ENCODE assay signal across 1 cellular context in the genomic region with DNA sequence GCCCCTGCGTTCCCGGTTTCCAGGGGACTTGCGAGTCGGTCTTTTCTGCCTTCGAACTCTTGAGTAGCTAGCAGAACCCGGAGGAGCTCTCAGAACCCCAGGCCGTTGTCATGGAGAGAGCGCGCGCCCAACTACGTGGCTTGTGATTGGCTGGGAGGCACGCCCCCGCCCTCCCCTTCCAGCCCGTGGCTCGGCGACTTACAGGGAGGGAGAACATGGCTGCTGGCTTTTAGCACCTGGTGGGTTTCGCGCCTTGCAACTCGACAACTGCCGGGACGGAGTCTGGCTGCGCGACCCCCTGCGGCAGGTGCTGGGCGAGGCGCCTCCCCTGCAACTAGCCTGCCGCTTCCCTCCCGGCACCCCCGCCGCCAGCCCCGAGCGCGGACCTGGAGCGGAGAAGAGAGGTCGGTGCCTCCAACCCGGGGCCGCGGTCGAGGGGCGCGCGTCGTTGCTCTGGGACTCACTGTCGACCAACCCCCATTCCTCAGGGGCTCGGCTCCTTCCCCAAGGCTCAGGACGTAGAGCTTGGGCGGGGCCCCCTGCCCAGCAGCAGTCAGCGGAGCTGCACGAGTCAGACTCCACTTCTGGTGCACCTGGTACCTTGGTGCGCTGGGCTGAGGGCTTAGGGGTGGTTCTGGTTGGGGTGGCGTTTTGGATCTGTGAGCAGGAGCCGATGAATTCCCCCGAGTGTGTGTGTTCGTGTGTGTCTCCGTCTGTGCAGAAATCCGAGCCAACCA.
TF ChIP-seq lines count a peak whose summit lies in the region.

No MANE protein-coding gene starts in this region.

TF ChIP-seq in HepG2, 621 proteins besides CTCF, POLR2A, EP300 and RAD21 (continued from another document and continues in another):
- TF ChIP-seq, protein P1, sequence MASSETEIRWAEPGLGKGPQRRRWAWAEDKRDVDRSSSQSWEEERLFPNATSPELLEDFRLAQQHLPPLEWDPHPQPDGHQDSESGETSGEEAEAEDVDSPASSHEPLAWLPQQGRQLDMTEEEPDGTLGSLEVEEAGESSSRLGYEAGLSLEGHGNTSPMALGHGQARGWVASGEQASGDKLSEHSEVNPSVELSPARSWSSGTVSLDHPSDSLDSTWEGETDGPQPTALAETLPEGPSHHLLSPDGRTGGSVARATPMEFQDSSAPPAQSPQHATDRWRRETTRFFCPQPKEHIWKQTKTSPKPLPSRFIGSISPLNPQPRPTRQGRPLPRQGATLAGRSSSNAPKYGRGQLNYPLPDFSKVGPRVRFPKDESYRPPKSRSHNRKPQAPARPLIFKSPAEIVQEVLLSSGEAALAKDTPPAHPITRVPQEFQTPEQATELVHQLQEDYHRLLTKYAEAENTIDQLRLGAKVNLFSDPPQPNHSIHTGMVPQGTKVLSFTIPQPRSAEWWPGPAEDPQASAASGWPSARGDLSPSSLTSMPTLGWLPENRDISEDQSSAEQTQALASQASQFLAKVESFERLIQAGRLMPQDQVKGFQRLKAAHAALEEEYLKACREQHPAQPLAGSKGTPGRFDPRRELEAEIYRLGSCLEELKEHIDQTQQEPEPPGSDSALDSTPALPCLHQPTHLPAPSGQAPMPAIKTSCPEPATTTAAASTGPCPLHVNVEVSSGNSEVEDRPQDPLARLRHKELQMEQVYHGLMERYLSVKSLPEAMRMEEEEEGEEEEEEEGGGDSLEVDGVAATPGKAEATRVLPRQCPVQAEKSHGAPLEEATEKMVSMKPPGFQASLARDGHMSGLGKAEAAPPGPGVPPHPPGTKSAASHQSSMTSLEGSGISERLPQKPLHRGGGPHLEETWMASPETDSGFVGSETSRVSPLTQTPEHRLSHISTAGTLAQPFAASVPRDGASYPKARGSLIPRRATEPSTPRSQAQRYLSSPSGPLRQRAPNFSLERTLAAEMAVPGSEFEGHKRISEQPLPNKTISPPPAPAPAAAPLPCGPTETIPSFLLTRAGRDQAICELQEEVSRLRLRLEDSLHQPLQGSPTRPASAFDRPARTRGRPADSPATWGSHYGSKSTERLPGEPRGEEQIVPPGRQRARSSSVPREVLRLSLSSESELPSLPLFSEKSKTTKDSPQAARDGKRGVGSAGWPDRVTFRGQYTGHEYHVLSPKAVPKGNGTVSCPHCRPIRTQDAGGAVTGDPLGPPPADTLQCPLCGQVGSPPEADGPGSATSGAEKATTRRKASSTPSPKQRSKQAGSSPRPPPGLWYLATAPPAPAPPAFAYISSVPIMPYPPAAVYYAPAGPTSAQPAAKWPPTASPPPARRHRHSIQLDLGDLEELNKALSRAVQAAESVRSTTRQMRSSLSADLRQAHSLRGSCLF (CRISPR knock-in tag; IDR thresholded peaks at IDR 0.05; ENCODE audit: borderline replicate concordance), result peak; percentile 94; the same call in 1 of the 2 replicates
- 0 out of 2 replicates have a peak, but pooled peaks have one; percentile 87 for TF ChIP-seq ZNF773 (CRISPR knock-in tag; IDR thresholded peaks at IDR 0.05; ENCODE audit: borderline replicate concordance)
- TF ChIP-seq, protein P2, sequence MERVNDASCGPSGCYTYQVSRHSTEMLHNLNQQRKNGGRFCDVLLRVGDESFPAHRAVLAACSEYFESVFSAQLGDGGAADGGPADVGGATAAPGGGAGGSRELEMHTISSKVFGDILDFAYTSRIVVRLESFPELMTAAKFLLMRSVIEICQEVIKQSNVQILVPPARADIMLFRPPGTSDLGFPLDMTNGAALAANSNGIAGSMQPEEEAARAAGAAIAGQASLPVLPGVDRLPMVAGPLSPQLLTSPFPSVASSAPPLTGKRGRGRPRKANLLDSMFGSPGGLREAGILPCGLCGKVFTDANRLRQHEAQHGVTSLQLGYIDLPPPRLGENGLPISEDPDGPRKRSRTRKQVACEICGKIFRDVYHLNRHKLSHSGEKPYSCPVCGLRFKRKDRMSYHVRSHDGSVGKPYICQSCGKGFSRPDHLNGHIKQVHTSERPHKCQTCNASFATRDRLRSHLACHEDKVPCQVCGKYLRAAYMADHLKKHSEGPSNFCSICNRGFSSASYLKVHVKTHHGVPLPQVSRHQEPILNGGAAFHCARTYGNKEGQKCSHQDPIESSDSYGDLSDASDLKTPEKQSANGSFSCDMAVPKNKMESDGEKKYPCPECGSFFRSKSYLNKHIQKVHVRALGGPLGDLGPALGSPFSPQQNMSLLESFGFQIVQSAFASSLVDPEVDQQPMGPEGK (CRISPR knock-in tag; IDR thresholded peaks at IDR 0.05), result peak; percentile 80
- TF ChIP-seq BRD4 (CRISPR knock-in tag; IDR thresholded peaks at IDR 0.05), result peak; percentile 89
- TF ChIP-seq CEBPB (IDR thresholded peaks at IDR 0.05; ENCODE audit: borderline replicate concordance, low read depth, low read length), result no peak
- TF ChIP-seq RBM39 (IDR thresholded peaks at IDR 0.05; ENCODE audit: low read depth, low read length, poor library complexity, severe bottlenecking), result peak; percentile 86
- TF ChIP-seq JUNB (CRISPR knock-in tag; IDR thresholded peaks at IDR 0.05; ENCODE audit: borderline replicate concordance), result 0 out of 2 replicates have a peak, but pooled peaks have one; percentile 4
- peak; percentile 74; the same call in 1 of the 2 replicates for TF ChIP-seq PRMT3 (CRISPR knock-in tag; IDR thresholded peaks at IDR 0.05; ENCODE audit: borderline replicate concordance, low read depth)
- TF ChIP-seq, protein P3, sequence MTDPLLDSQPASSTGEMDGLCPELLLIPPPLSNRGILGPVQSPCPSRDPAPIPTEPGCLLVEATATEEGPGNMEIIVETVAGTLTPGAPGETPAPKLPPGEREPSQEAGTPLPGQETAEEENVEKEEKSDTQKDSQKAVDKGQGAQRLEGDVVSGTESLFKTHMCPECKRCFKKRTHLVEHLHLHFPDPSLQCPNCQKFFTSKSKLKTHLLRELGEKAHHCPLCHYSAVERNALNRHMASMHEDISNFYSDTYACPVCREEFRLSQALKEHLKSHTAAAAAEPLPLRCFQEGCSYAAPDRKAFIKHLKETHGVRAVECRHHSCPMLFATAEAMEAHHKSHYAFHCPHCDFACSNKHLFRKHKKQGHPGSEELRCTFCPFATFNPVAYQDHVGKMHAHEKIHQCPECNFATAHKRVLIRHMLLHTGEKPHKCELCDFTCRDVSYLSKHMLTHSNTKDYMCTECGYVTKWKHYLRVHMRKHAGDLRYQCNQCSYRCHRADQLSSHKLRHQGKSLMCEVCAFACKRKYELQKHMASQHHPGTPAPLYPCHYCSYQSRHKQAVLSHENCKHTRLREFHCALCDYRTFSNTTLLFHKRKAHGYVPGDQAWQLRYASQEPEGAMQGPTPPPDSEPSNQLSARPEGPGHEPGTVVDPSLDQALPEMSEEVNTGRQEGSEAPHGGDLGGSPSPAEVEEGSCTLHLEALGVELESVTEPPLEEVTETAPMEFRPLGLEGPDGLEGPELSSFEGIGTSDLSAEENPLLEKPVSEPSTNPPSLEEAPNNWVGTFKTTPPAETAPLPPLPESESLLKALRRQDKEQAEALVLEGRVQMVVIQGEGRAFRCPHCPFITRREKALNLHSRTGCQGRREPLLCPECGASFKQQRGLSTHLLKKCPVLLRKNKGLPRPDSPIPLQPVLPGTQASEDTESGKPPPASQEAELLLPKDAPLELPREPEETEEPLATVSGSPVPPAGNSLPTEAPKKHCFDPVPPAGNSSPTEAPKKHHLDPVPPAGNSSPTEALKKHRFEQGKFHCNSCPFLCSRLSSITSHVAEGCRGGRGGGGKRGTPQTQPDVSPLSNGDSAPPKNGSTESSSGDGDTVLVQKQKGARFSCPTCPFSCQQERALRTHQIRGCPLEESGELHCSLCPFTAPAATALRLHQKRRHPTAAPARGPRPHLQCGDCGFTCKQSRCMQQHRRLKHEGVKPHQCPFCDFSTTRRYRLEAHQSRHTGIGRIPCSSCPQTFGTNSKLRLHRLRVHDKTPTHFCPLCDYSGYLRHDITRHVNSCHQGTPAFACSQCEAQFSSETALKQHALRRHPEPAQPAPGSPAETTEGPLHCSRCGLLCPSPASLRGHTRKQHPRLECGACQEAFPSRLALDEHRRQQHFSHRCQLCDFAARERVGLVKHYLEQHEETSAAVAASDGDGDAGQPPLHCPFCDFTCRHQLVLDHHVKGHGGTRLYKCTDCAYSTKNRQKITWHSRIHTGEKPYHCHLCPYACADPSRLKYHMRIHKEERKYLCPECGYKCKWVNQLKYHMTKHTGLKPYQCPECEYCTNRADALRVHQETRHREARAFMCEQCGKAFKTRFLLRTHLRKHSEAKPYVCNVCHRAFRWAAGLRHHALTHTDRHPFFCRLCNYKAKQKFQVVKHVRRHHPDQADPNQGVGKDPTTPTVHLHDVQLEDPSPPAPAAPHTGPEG (CRISPR knock-in tag; IDR thresholded peaks at IDR 0.05), result peak; percentile 86; the same call in 1 of the 2 replicates
- TF ChIP-seq, protein P4, sequence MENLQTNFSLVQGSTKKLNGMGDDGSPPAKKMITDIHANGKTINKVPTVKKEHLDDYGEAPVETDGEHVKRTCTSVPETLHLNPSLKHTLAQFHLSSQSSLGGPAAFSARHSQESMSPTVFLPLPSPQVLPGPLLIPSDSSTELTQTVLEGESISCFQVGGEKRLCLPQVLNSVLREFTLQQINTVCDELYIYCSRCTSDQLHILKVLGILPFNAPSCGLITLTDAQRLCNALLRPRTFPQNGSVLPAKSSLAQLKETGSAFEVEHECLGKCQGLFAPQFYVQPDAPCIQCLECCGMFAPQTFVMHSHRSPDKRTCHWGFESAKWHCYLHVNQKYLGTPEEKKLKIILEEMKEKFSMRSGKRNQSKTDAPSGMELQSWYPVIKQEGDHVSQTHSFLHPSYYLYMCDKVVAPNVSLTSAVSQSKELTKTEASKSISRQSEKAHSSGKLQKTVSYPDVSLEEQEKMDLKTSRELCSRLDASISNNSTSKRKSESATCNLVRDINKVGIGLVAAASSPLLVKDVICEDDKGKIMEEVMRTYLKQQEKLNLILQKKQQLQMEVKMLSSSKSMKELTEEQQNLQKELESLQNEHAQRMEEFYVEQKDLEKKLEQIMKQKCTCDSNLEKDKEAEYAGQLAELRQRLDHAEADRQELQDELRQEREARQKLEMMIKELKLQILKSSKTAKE (CRISPR knock-in tag; IDR thresholded peaks at IDR 0.05; ENCODE audit: borderline replicate concordance), result no peak
- peak; percentile 95 for TF ChIP-seq ZNF761 (CRISPR knock-in tag; conservative IDR thresholded peaks at IDR 0.05)
- peak; percentile 94; the same call in 1 of the 2 replicates for TF ChIP-seq IRX3 (CRISPR knock-in tag; IDR thresholded peaks at IDR 0.05; ENCODE audit: borderline replicate concordance, low read depth)
- TF ChIP-seq ZNF724P (CRISPR knock-in tag; IDR thresholded peaks at IDR 0.05; ENCODE audit: borderline replicate concordance), result peak; percentile 98
- TF ChIP-seq, protein P5, sequence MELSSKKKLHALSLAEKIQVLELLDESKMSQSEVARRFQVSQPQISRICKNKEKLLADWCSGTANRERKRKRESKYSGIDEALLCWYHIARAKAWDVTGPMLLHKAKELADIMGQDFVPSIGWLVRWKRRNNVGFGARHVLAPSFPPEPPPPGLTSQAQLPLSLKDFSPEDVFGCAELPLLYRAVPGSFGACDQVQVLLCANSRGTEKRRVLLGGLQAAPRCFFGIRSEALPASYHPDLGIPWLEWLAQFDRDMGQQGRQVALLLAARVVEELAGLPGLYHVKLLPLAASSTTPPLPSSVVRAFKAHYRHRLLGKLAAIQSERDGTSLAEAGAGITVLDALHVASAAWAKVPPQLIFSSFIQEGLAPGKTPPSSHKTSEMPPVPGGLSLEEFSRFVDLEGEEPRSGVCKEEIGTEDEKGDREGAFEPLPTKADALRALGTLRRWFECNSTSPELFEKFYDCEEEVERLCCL (CRISPR knock-in tag; IDR thresholded peaks at IDR 0.05; ENCODE audit: borderline replicate concordance), result peak; percentile 82; the same call in 1 of the 2 replicates
- peak; percentile 80; the same call in 1 of the 2 replicates for TF ChIP-seq GABPB1 (CRISPR knock-in tag; IDR thresholded peaks at IDR 0.05)
- TF ChIP-seq CENPX (CRISPR knock-in tag; IDR thresholded peaks at IDR 0.05), result no peak
- TF ChIP-seq, protein P6, sequence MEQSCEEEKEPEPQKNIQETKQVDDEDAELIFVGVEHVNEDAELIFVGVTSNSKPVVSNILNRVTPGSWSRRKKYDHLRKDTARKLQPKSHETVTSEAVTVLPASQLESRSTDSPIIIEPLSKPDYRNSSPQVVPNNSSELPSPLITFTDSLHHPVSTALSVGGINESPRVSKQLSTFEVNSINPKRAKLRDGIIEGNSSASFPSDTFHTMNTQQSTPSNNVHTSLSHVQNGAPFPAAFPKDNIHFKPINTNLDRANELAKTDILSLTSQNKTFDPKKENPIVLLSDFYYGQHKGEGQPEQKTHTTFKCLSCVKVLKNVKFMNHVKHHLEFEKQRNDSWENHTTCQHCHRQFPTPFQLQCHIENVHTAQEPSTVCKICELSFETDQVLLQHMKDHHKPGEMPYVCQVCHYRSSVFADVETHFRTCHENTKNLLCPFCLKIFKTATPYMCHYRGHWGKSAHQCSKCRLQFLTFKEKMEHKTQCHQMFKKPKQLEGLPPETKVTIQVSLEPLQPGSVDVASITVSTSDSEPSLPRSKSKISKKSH (CRISPR knock-in tag; IDR thresholded peaks at IDR 0.05; ENCODE audit: borderline replicate concordance), result peak; percentile 99
- TF ChIP-seq SUZ12 (IDR thresholded peaks at IDR 0.05; ENCODE audit: low read depth, low read length), result no peak
- TF ChIP-seq NFKB2 (CRISPR knock-in tag; IDR thresholded peaks at IDR 0.05; ENCODE audit: borderline replicate concordance), result peak; percentile 98
- TF ChIP-seq ZKSCAN1 (IDR thresholded peaks at IDR 0.05; ENCODE audit: low read length), result no peak
- TF ChIP-seq, protein P7, sequence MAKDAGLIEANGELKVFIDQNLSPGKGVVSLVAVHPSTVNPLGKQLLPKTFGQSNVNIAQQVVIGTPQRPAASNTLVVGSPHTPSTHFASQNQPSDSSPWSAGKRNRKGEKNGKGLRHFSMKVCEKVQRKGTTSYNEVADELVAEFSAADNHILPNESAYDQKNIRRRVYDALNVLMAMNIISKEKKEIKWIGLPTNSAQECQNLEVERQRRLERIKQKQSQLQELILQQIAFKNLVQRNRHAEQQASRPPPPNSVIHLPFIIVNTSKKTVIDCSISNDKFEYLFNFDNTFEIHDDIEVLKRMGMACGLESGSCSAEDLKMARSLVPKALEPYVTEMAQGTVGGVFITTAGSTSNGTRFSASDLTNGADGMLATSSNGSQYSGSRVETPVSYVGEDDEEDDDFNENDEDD (CRISPR knock-in tag; IDR thresholded peaks at IDR 0.05; ENCODE audit: borderline replicate concordance), result peak; percentile 98
